8 cellular contexts compared by ENCODE assay signal in genomic region chr2:69385443-69386151, GRCh38. TPM values are rescaled to one million over a fixed set of nuclear protein-coding genes. Genes with fewer than 3 reads are reported as not detected.
DNase-seq lines count a peak whose midpoint lies in the region; ATAC-seq and TF ChIP-seq lines count a peak whose summit lies in the region.

No MANE protein-coding gene starts in this region.

- peak overlapping the region; percentile 94 for H3K9ac ChIP-seq in skeletal muscle satellite cell (ENCODE audit: low read depth, low read length)

- no peak for DNase-seq in GM23338 (ENCODE audit: low spot score)
- DNase-seq in SJSA1 (ENCODE audit: low read depth in 1 of 2, low spot score in 2 of 2): no peak
- DNase-seq in esophagus squamous epithelium (lab: John Stamatoyannopoulos, UW): no peak
- DNase-seq in HuH-7.5 (ENCODE audit: low spot score): no peak
- no peak for DNase-seq in posterior cingulate gyrus

- no peaks in the 10 kb centered on the region; the same call in 2 of the 3 replicates for H3K36me3 Mint-ChIP-seq in GM23338 (ENCODE audit: low read depth)

- no peaks in the 10 kb centered on the region for H3K9me2 ChIP-seq in GM23338 (ENCODE audit: insufficient read depth)

- intact Hi-C loops in esophagus squamous epithelium (cut with DNase I) (loop anchor here (10.0 kb wide), 1 partner anchor 329 kb away; no protein-coding TSS in a partner anchor), posterior cingulate gyrus (cut with DNase I) (loop anchor here (1.0 to 10.0 kb wide), 2 partner anchors 52 to 259 kb away; partner anchors contain the start of genes AAK1 and NFU1)

- H3K27me3 Mint-ChIP-seq in GM23338 (ENCODE audit: insufficient read depth, low read depth, poor library complexity): no peaks in the 10 kb centered on the region

- H3K36me3 ChIP-seq in GM23338 (ENCODE audit: insufficient read depth): no peaks in the 10 kb centered on the region
- peaks cover 26% of the 10 kb centered on the region for H3K36me3 ChIP-seq in SJSA1
- H3K36me3 ChIP-seq in esophagus squamous epithelium: no peaks in the 10 kb centered on the region
- peaks cover 4% of the 10 kb centered on the region for H3K36me3 ChIP-seq in skeletal muscle satellite cell (ENCODE audit: insufficient read depth, low read length)

- peaks cover 26% of the 10 kb centered on the region for H3K4me1 Mint-ChIP-seq in GM23338

- no peaks in the 10 kb centered on the region for H3K27me3 ChIP-seq in GM23338 (ENCODE audit: insufficient read depth)
- no peaks in the 10 kb centered on the region for H3K27me3 ChIP-seq in SJSA1 (replicated peaks)
- H3K27me3 ChIP-seq in esophagus squamous epithelium: no peaks in the 10 kb centered on the region
- no peaks in the 10 kb centered on the region for H3K27me3 ChIP-seq in skeletal muscle satellite cell (ENCODE audit: control insufficient read depth, insufficient read depth, low read length)

- no peak for ATAC-seq in GM23338
- ATAC-seq in GM19395 (IDR thresholded peaks at IDR 0.05; ENCODE audit: unreplicated experiment): no peak
- no peak for ATAC-seq in HG03439 (IDR thresholded peaks at IDR 0.05; ENCODE audit: unreplicated experiment)

- TF ChIP-seq CTCF in GM23338 (conservative IDR thresholded peaks at IDR 0.05; ENCODE audit: low read depth in 2 of 2) (no peak), esophagus squamous epithelium (IDR thresholded peaks at IDR 0.05) (no peak)

- peaks cover 15% of the 10 kb centered on the region for H4K20me1 ChIP-seq in GM23338 (replicated peaks; ENCODE audit: insufficient read depth)

- H3F3A ChIP-seq in GM23338 (replicated peaks; ENCODE audit: low read depth): no peaks in the 10 kb centered on the region; the same call in 1 of the 2 replicates

- H3K9me3 Mint-ChIP-seq in GM23338: no peaks in the 10 kb centered on the region; the same call in 2 of the 3 replicates

- 48 to 55% methylated on average over 8 of the region's 8 CpGs for WGBS in esophagus squamous epithelium, 2 donors

- TF ChIP-seq POLR2A in esophagus squamous epithelium (IDR thresholded peaks at IDR 0.05): no peak

- H3K4me2 ChIP-seq in GM23338 (peak overlapping the region; percentile 88), skeletal muscle satellite cell (ENCODE audit: low read length) (peak overlapping the region; percentile 98)

- H3K4me3 Mint-ChIP-seq in GM23338: peak overlapping the region; percentile 93

- H3K9me3 ChIP-seq in SJSA1 (replicated peaks): no peaks in the 10 kb centered on the region
- H3K9me3 ChIP-seq in esophagus squamous epithelium: no peaks in the 10 kb centered on the region
- no peaks in the 10 kb centered on the region for H3K9me3 ChIP-seq in skeletal muscle satellite cell (replicated peaks; ENCODE audit: low read length)

- H3K27ac ChIP-seq in GM23338 (ENCODE audit: low read depth) (no peak overlapping the region), SJSA1 (0 out of 2 replicates have a peak overlapping the region, but pooled peaks have one; percentile 12), esophagus squamous epithelium (peak overlapping the region in 1 of 4 donors; percentile 96)

- peaks cover 60% of the 10 kb centered on the region for H3K79me2 ChIP-seq in GM23338 (replicated peaks; ENCODE audit: insufficient read depth)

- peaks cover 22% of the 10 kb centered on the region for H3K4me1 ChIP-seq in GM23338 (ENCODE audit: insufficient read depth)
- H3K4me1 ChIP-seq in SJSA1 (replicated peaks): peaks cover 38% of the 10 kb centered on the region
- H3K4me1 ChIP-seq in esophagus squamous epithelium: peaks cover 10 to 52% (median 22%) of the 10 kb centered on the region in 3 donors
- peaks cover 23% of the 10 kb centered on the region for H3K4me1 ChIP-seq in skeletal muscle satellite cell (ENCODE audit: control insufficient read depth, insufficient read depth, low read length)

- H2AFZ ChIP-seq in GM23338: no peak overlapping the region

- peak overlapping the region; percentile 85 for H3K4me3 ChIP-seq in GM23338
- peak overlapping the region; percentile 96 for H3K4me3 ChIP-seq in SJSA1
- H3K4me3 ChIP-seq in esophagus squamous epithelium: peak overlapping the region in 3 of 4 donors; percentile 94 to 98 (median 96)
- H3K4me3 ChIP-seq in skeletal muscle satellite cell (ENCODE audit: low read length): peak overlapping the region; percentile 97

- H3K27ac Mint-ChIP-seq in GM23338: no peak overlapping the region

TF ChIP-seq in GM23338, 12 proteins besides CTCF, POLR2A, EP300 and RAD21:
- TF ChIP-seq POLR2AphosphoS5 (IDR thresholded peaks at IDR 0.05; ENCODE audit: low read depth): no peak

RNA-seq across cellular contexts. Expression of gene GFPT1, which starts 1.4 kb away (rescaled TPM):
- total RNA-seq in GM23338 (2014; rRNA removed; shearing (Covaris generic)): 62.0 and 65.2 TPM in 2 replicates
- 45.9 and 60.8 TPM in 2 replicates for polyA plus RNA-seq in GM23338 (2016; fragmentation: Nextera tagmentation; extraction: Ambion mirVana)
- total RNA-seq in SJSA1 (2014; rRNA removed; shearing (Covaris generic)): 37.0 and 38.4 TPM in 2 replicates
- total RNA-seq in esophagus squamous epithelium: 10 to 100 TPM; 13.9 to 25.8 (median 19.5) TPM
- 41.3 and 45.2 TPM in 2 replicates for total RNA-seq in skeletal muscle satellite cell (2012; rRNA removed)

RNA-seq across cellular contexts. Expression of gene NFU1, which starts 51.6 kb away (rescaled TPM):
- 27.5 and 39.9 TPM in 2 replicates for total RNA-seq in GM23338 (2014; rRNA removed; shearing (Covaris generic))
- 96.7 and 102 TPM in 2 replicates for polyA plus RNA-seq in GM23338 (2016; fragmentation: Nextera tagmentation; extraction: Ambion mirVana)
- total RNA-seq in SJSA1 (2014; rRNA removed; shearing (Covaris generic)): 51.2 and 140 TPM in 2 replicates
- total RNA-seq in esophagus squamous epithelium: 10 to 100 TPM; 17.4 to 26.2 (median 23.5) TPM
- total RNA-seq in skeletal muscle satellite cell (2012; rRNA removed): 31.4 and 53.7 TPM in 2 replicates
